1 cellular context compared by ENCODE assay signal in the genomic region with DNA sequence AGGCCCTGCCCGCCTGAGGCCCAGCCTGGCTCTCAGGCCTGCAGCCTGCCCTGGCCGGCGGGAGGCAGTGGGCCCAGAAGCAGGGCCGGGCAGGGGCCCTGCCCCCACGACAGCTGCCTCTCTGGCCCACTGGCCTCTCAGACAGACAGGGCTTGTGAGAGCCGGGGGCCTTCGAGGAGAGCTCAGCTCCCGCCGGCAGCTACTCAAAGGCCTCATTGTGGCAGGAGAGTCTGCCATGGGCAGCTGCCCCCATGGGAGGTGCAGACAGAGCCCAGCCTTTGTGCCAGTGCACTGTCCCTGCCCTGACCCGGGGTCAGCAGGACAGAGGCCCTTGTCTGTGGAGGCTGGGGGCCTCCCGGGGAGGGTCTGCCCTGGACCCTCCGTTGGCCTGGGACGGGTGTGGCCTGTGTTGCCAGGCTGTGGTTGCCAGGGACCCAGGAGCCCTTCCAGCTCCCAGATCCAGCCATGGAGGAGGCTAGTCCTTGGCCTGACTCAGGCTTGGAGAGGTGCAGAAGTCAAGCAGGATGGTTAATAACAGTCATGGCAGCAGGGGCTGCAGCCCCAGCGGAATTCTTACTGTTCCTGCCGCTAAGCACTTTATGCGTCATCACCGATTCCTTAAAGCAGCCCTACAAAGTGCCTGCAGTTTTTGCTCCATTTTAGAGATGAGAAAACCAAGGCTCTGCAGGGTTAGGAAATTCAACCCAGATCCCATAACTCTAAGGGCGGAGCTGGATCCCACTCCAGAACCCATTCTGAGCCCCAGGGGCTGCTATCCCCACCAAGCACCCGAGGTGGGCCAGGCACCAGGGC.
TF ChIP-seq lines count a peak whose summit lies in the region.

No MANE protein-coding gene starts in this region.

TF ChIP-seq in GM23338, 12 proteins besides CTCF, POLR2A, EP300 and RAD21 (continued from another document):
- no peak for TF ChIP-seq CREB1 (CRISPR knock-in tag; IDR thresholded peaks at IDR 0.05; ENCODE audit: low read depth)
- TF ChIP-seq JUNB (IDR thresholded peaks at IDR 0.05; ENCODE audit: unreplicated experiment): no peak
- no peak for TF ChIP-seq EZH2phosphoT487 (IDR thresholded peaks at IDR 0.05; ENCODE audit: unreplicated experiment)
